ENCODE assay signal across 7 cellular contexts in genomic region chr18:51429644-51430043, GRCh38.
"Had no signal": no experiment of that assay in that cellular context is flagged by ENCODE, and none has a peak within 500 bp of the region (broad histone marks: within the 10 kb centered on the region; RNA-seq: fewer than 3 reads in every experiment).

No MANE protein-coding gene starts in this region.

- FAIRE-seq: H1, H54, HepG2 had no signal

- H3K36me3 Mint-ChIP-seq: IgD-negative memory B cell had no signal

- H3K4me3 ChIP-seq: GM23338, HAP-1 had no signal

- H3K27ac Mint-ChIP-seq: GM23338, IgD-negative memory B cell had no signal

- H3K4me3 Mint-ChIP-seq: GM23338, IgD-negative memory B cell had no signal

- H3K4me1 ChIP-seq: HAP-1 had no signal

- H3K9me3 ChIP-seq: HAP-1 had no signal

- H3K9me3 Mint-ChIP-seq: IgD-negative memory B cell had no signal

- DNase-seq: KG1 had no signal

- H3K36me3 ChIP-seq: HAP-1 had no signal
